In genomic region chr11:71188073-71188472, GRCh38 we compare ENCODE assay signal across 28 cellular contexts.
"Had no signal": no experiment of that assay in that cellular context is flagged by ENCODE, and none has a peak within 500 bp of the region (broad histone marks: within the 10 kb centered on the region; RNA-seq: fewer than 3 reads in every experiment).

No MANE protein-coding gene starts in this region.

- H3K4me3 ChIP-seq: coronary artery, dorsolateral prefrontal cortex, heart left ventricle, left ventricle myocardium inferior, lung, mucosa of descending colon, SK-N-MC, smooth muscle cell, stomach, thyroid gland had no signal

- H3K9me3 Mint-ChIP-seq: activated CD4-positive, alpha-beta memory T cell treated with anti-CD3 and anti-CD28 coated beads for 36 hours; activated T-helper 1 cell treated with anti-CD3 and anti-CD28 coated beads, Interleukin-12 subunit alpha, Interleukin-12 subunit beta, Interleukin-2, Interleukin-4 antibody, amounts not matched to agents 30 ng/mL and 10 ng/mL and 1 ng/mL, durations not matched to agents 14 hours and 24 hours and 36 hours; central memory CD8-positive, alpha-beta T cell; natural killer cell treated with Interleukin-12 subunit alpha and Interleukin-12 subunit beta and Interleukin-15 and Interleukin-18, amount 100 ng/mL, for 72 hours; stimulated activated naive B cell treated with anti-CD40 and anti-IgM and Interleukin-4, amounts not matched to agents 10 μg/mL and 1 μg/mL and 100 μg/mL, for 72 hours had no signal

- H3K36me3 Mint-ChIP-seq: activated CD4-positive, alpha-beta memory T cell treated with anti-CD3 and anti-CD28 coated beads for 36 hours; natural killer cell treated with Interleukin-12 subunit alpha and Interleukin-12 subunit beta and Interleukin-15 and Interleukin-18, amount 100 ng/mL, for 72 hours; stimulated activated naive B cell treated with anti-CD40 and anti-IgM and Interleukin-4, amounts not matched to agents 10 μg/mL and 1 μg/mL and 100 μg/mL, for 72 hours had no signal

- H3K4me1 ChIP-seq: heart left ventricle, left ventricle myocardium inferior, stomach, thyroid gland had no signal

- H3K4me1 Mint-ChIP-seq: central memory CD8-positive, alpha-beta T cell; stimulated activated naive B cell treated with anti-CD40 and anti-IgM and Interleukin-4, amounts not matched to agents 10 μg/mL and 1 μg/mL and 100 μg/mL, for 72 hours had no signal

- H3K27me3 ChIP-seq: stomach, thyroid gland had no signal

- H3K27ac Mint-ChIP-seq: activated CD4-positive, alpha-beta memory T cell treated with anti-CD3 and anti-CD28 coated beads for 36 hours; activated T-helper 1 cell treated with anti-CD3 and anti-CD28 coated beads, Interleukin-12 subunit alpha, Interleukin-12 subunit beta, Interleukin-2, Interleukin-4 antibody, amounts not matched to agents 30 ng/mL and 10 ng/mL and 1 ng/mL, durations not matched to agents 14 hours and 24 hours and 36 hours; natural killer cell treated with Interleukin-12 subunit alpha and Interleukin-12 subunit beta and Interleukin-15 and Interleukin-18, amount 100 ng/mL, for 72 hours; stimulated activated naive B cell treated with anti-CD40 and anti-IgM and Interleukin-4, amounts not matched to agents 10 μg/mL and 1 μg/mL and 100 μg/mL, for 72 hours had no signal

- DNase-seq: activated CD4-positive, alpha-beta memory T cell treated with anti-CD3 and anti-CD28 coated beads for 36 hours; activated CD4-positive, alpha-beta T cell treated with anti-CD3 and anti-CD28 coated beads for 48 hours; activated CD8-positive, alpha-beta memory T cell treated with anti-CD3 and anti-CD28 coated beads, Interleukin-2, amount 50 U/mL, for 4 hours; activated gamma-delta T cell treated with Interleukin-2 at 50 U/mL for 16 hours; activated naive CD4-positive, alpha-beta T cell treated with anti-CD3 and anti-CD28 coated beads, Interleukin-2, amount 50 U/mL, for 16 hours; activated T-cell treated with anti-CD3 and anti-CD28 coated beads, Interleukin-2, amount 50 U/mL, for 1 hour; amniotic stem cell; foreskin fibroblast; heart left ventricle; left ventricle myocardium inferior; mesendoderm; mucosa of descending colon; stimulated activated CD4-positive, alpha-beta T cell treated with anti-CD3 and anti-CD28 coated beads, Interleukin-15, amount 100 ng/mL, for 24 hours; stimulated activated CD4-positive, alpha-beta T cell treated with anti-CD3 and anti-CD28 coated beads, Interleukin-2, amount 100 ng/mL, for 24 hours; stimulated activated naive B cell treated with anti-CD40 and anti-IgM and Interleukin-4, amounts not matched to agents 10 μg/mL and 1 μg/mL and 100 μg/mL, for 72 hours; stomach; thyroid gland had no signal

- ATAC-seq: activated CD4-positive, CD25-positive, alpha-beta regulatory T cell treated with anti-CD3 and anti-CD28 coated beads, Interleukin-2, amount 50 U/mL, for 24 hours; esophagus mucosa; heart left ventricle; mucosa of descending colon; stimulated activated naive B cell treated with anti-CD40 and anti-IgM and Interleukin-4, amounts not matched to agents 10 μg/mL and 1 μg/mL and 100 μg/mL, for 72 hours had no signal

- H3K4me3 Mint-ChIP-seq: activated CD4-positive, alpha-beta memory T cell treated with anti-CD3 and anti-CD28 coated beads for 36 hours; activated T-helper 1 cell treated with anti-CD3 and anti-CD28 coated beads, Interleukin-12 subunit alpha, Interleukin-12 subunit beta, Interleukin-2, Interleukin-4 antibody, amounts not matched to agents 30 ng/mL and 10 ng/mL and 1 ng/mL, durations not matched to agents 14 hours and 24 hours and 36 hours; central memory CD8-positive, alpha-beta T cell; natural killer cell treated with Interleukin-12 subunit alpha and Interleukin-12 subunit beta and Interleukin-15 and Interleukin-18, amount 100 ng/mL, for 72 hours; stimulated activated naive B cell treated with anti-CD40 and anti-IgM and Interleukin-4, amounts not matched to agents 10 μg/mL and 1 μg/mL and 100 μg/mL, for 72 hours had no signal

- H3K27ac ChIP-seq: coronary artery, dorsolateral prefrontal cortex, heart left ventricle, left ventricle myocardium inferior, SK-N-MC, stomach, thyroid gland, VCaP had no signal

- H3K36me3 ChIP-seq: heart left ventricle, left ventricle myocardium inferior, thyroid gland had no signal

- H3K9me3 ChIP-seq: heart left ventricle, left ventricle myocardium inferior, mucosa of descending colon, stomach, thyroid gland had no signal
